ENCODE assay signal across 8 cellular contexts in the genomic region with DNA sequence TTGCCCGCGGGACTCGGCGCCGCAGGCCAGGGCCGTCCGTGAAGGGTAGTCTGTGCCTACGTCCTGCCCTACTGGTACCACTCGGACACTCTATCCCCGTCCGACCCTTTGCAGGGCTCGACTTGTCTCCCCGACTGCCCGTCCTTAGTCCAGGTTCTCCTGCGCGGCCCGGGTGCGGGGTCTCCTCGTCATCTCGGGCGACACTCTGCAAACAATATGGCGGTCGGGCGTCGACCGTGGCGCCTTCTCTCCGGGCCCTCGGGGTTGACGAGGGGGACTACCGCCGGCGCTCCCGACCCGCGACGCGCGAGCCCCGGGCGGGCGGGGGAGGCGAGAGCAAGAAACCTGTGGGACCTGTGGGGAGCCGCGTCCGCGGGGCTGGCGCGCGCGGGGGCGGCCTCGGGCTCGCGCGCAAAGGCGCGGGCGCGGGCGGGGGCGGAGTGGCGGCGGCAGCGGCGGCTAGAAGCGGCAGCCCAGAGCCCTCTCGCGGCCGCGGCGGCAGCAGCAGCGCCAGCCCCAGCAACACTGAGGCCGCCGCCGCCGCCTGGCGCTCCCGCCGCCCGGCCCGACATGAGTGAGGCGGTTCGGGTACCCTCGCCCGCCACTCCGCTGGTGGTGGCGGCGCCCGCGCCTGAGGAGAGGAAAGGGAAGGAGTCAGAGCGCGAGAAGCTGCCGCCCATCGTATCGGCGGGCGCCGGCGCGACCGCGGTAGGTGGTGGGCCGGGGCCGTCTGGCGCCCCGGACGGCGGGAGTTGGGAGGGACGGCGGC. TPM values are rescaled to one million over a fixed set of nuclear protein-coding genes. Genes with fewer than 3 reads are reported as not detected.
DNase-seq lines count a peak whose midpoint lies in the region; ATAC-seq, FAIRE-seq and TF ChIP-seq lines count a peak whose summit lies in the region.

A gene with protein sequence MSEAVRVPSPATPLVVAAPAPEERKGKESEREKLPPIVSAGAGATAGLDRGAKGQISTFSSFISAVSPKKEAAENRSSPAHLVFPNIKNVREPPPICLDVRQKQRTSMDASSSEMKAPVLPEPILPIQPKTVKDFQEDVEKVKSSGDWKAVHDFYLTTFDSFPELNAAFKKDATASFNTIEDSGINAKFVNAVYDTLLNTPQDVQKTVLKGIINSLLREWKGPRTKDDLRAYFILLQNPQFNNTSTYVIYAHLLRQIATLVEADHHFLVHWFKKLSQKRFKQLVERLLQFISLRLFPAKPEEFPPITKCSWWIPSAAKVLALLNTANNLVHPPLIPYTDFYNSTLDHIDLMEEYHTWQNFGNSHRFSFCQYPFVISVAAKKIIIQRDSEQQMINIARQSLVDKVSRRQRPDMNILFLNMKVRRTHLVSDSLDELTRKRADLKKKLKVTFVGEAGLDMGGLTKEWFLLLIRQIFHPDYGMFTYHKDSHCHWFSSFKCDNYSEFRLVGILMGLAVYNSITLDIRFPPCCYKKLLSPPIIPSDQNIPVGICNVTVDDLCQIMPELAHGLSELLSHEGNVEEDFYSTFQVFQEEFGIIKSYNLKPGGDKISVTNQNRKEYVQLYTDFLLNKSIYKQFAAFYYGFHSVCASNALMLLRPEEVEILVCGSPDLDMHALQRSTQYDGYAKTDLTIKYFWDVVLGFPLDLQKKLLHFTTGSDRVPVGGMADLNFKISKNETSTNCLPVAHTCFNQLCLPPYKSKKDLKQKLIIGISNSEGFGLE (plus strand): TSS at position 476 of the 769 bp plus-strand sequence. CDS start 95 bp downstream, at position 571.

- ATAC-seq in GM21515 (IDR thresholded peaks at IDR 0.05; ENCODE audit: unreplicated experiment) (peak; percentile 93), pancreas (peak; percentile 80 to 91 (median 88))

- no peaks in the 10 kb centered on the region for H3K36me3 Mint-ChIP-seq in activated naive CD4-positive, alpha-beta T cell treated with anti-CD3 and anti-CD28 coated beads, Interleukin-2, amount 50 U/mL, for 24 hours

- no peaks in the 10 kb centered on the region for H3K27me3 Mint-ChIP-seq in activated naive CD4-positive, alpha-beta T cell treated with anti-CD3 and anti-CD28 coated beads, Interleukin-2, amount 50 U/mL, for 24 hours

- in situ Hi-C loops in SK-MEL-5 (cut with HindIII; ENCODE audit: low pct_unique_long_range_greater_than_20kb, low sequenced_read_pairs), result no loop called here

- H3K27ac ChIP-seq in HUES64 (ENCODE audit: low read depth, low read length), result peak within 1 kb of the TSS; percentile 96
- H3K27ac ChIP-seq in pancreas, result peak within 1 kb of the TSS; percentile 98 to 100 (median 100)
- H3K27ac ChIP-seq in thymus (ENCODE audit: low read depth), result peak within 1 kb of the TSS; percentile 97

- no peak for FAIRE-seq in pancreas (lab: Jason Lieb, UNC)

- peak within 1 kb of the TSS; percentile 98 for H3K9ac ChIP-seq in HUES64 (ENCODE audit: low read depth, low read length)

- H3K4me1 ChIP-seq in HUES64 (ENCODE audit: insufficient read depth, low read length) (peaks cover 60% of the 10 kb centered on the region), pancreas (peaks cover 0 to 10% (median 6%) of the 10 kb centered on the region in 3 donors), thymus (ENCODE audit: control insufficient read depth, insufficient read depth, low read length) (peaks cover 5% of the 10 kb centered on the region)

- peak within 1 kb of the TSS; percentile 89 for H3K4me3 ChIP-seq in HUES64 (ENCODE audit: low read length)
- H3K4me3 ChIP-seq in pancreas, result peak within 1 kb of the TSS; percentile 46 to 85 (median 58)
- peak within 1 kb of the TSS; percentile 76 for H3K4me3 ChIP-seq in thymus (ENCODE audit: low read length)

- no peaks in the 10 kb centered on the region for H3K9me3 Mint-ChIP-seq in activated naive CD4-positive, alpha-beta T cell treated with anti-CD3 and anti-CD28 coated beads, Interleukin-2, amount 50 U/mL, for 24 hours

- DNase-seq in Daoy (ENCODE audit: low read depth), result peak; percentile 84
- DNase-seq in SK-MEL-5 (ENCODE audit: low read depth, low spot score), result peak; percentile 68
- peak; percentile 44 to 93 (median 86) for DNase-seq in head of caudate nucleus
- peak; percentile 78 to 92 (median 83) for DNase-seq in pancreas

- peak in 2 of 4 donors; percentile 4 to 18 for TF ChIP-seq CTCF in pancreas (IDR thresholded peaks at IDR 0.05)

- H3K27me3 ChIP-seq in HUES64 (ENCODE audit: insufficient read depth, low read length) (0 out of 2 replicates have a peak, but pooled peaks cover 5% of the 10 kb centered on the region), pancreas (no peaks in the 10 kb centered on the region), thymus (ENCODE audit: control insufficient read depth, insufficient read depth) (peaks cover 10% of the 10 kb centered on the region)

- peak within 1 kb of the TSS; percentile 82 for H3K27ac Mint-ChIP-seq in activated naive CD4-positive, alpha-beta T cell treated with anti-CD3 and anti-CD28 coated beads, Interleukin-2, amount 50 U/mL, for 24 hours

- H3K9me3 ChIP-seq in HUES64 (ENCODE audit: insufficient read depth, low read depth, low read length) (no peaks in the 10 kb centered on the region), pancreas (no peaks in the 10 kb centered on the region), thymus (ENCODE audit: control insufficient read depth) (no peaks in the 10 kb centered on the region)

- H3K4me3 Mint-ChIP-seq in activated naive CD4-positive, alpha-beta T cell treated with anti-CD3 and anti-CD28 coated beads, Interleukin-2, amount 50 U/mL, for 24 hours, result peak within 1 kb of the TSS; percentile 88

- peaks cover 17% of the 10 kb centered on the region for H3K4me1 Mint-ChIP-seq in activated naive CD4-positive, alpha-beta T cell treated with anti-CD3 and anti-CD28 coated beads, Interleukin-2, amount 50 U/mL, for 24 hours

- intact Hi-C loops in head of caudate nucleus (cut with DNase I) (no loop called here), pancreas (cut with DNase I) (no loop called here)

- H3K36me3 ChIP-seq in HUES64 (ENCODE audit: insufficient read depth, low read length) (no peaks in the 10 kb centered on the region), pancreas (no peaks in the 10 kb centered on the region), thymus (ENCODE audit: control insufficient read depth, insufficient read depth) (no peaks in the 10 kb centered on the region)

- whole genome bisulfite sequencing in HUES64, result under 1% methylated on average over 111 of the region's 111 CpGs
- WGBS in pancreas, 2 donors, result 0 to 1% methylated on average over 64 to 111 of the region's 111 CpGs
- under 1% methylated on average over 111 of the region's 111 CpGs for WGBS in thymus

RNA-seq across cellular contexts. Expression of the gene that starts here (rescaled TPM):
- total RNA-seq in Daoy (2014; rRNA removed; shearing (Covaris generic)), result 5.9 and 6.0 TPM in 2 replicates
- polyA plus RNA-seq in HUES64 (2013, experiment 1 of 2), result 18.2 TPM
- 21.2 TPM for polyA plus RNA-seq in HUES64 (2013, experiment 2 of 2)
- 3.8 and 4.5 TPM in 2 replicates for total RNA-seq in SK-MEL-5 (2014; rRNA removed; shearing (Covaris generic))
- 4.0 and 4.7 TPM in 2 replicates for polyA plus RNA-seq in SK-MEL-5 (2015; cell fraction: cytosol; rRNA removed)
- 21.7 and 32.8 TPM in 2 replicates for polyA plus RNA-seq in SK-MEL-5 (2015; cell fraction: nucleus; rRNA removed)
- total RNA-seq in pancreas, result 1 to 10 TPM; 3.6 to 7.8 (median 4.8) TPM
- polyA plus RNA-seq in pancreas (1 to 10 TPM; 2.9 to 5.5 TPM), thymus (8.1 TPM)

Comparison
In these comparisons a context has a peak if more than half of its experiments do, and no peak if none do; other contexts are left out.
1. Peak in every context shown above with its lines: DNase-seq, ATAC-seq, H3K4me3 ChIP-seq and H3K27ac ChIP-seq.